11 cellular contexts compared by ENCODE assay signal in genomic region chr2:232260075-232260474, GRCh38.
DNase-seq lines count a peak whose midpoint lies in the region; ATAC-seq, FAIRE-seq and TF ChIP-seq lines count a peak whose summit lies in the region.
"Had no signal": no experiment of that assay in that cellular context is flagged by ENCODE, and none has a peak within 500 bp of the region (broad histone marks: within the 10 kb centered on the region; RNA-seq: fewer than 3 reads in every experiment).

No MANE protein-coding gene starts in this region.

- H3K4me2 ChIP-seq in HepG2 (ENCODE audit: low read depth, low read length): no peak overlapping the region

- H3K4me1 ChIP-seq in liver (ENCODE audit: control insufficient read depth in 4 of 4, insufficient read depth in 4 of 4, low read length in 3 of 4) (no peaks in the 10 kb centered on the region), HepG2 (ENCODE audit: insufficient read depth, low read length) (no peaks in the 10 kb centered on the region), adipocyte (ENCODE audit: control insufficient read depth, insufficient read depth, low read length) (peaks cover 15% of the 10 kb centered on the region)
- H3K4me1 ChIP-seq: BE2C, psoas muscle had no signal

- CTCF ChIA-PET in HepG2 (lab: Yijun Ruan, JAX; ENCODE audit: low intra/inter-chr PET ratio, low total read pairs): no interaction called here

- H4K20me1 ChIP-seq in HepG2 (ENCODE audit: insufficient read depth, low read length): no peaks in the 10 kb centered on the region

- H3K9ac ChIP-seq in liver (ENCODE audit: low read depth in 1 of 2, low read length in 2 of 2) (no peak overlapping the region), HepG2 (ENCODE audit: insufficient read depth, low read depth, low read length) (no peak overlapping the region), adipocyte (ENCODE audit: low read length) (no peak overlapping the region)

- TF ChIP-seq EP300 in HepG2 (IDR thresholded peaks at IDR 0.05; ENCODE audit: low read depth in 2 of 2, low read length in 2 of 2) (no peak), HepG2 (CRISPR knock-in tag; IDR thresholded peaks at IDR 0.05; ENCODE audit: borderline replicate concordance) (no peak)

- H3K4me3 ChIP-seq in liver (ENCODE audit: low read depth in 1 of 3, low read length in 3 of 3) (no peak overlapping the region), HepG2 (replicated peaks in 1 of 3; ENCODE audit: insufficient read depth in 1 of 3, low read depth in 2 of 3, low read length in 3 of 3) (no peak overlapping the region), adipocyte (ENCODE audit: low read length) (peak overlapping the region; percentile 48), lower leg skin (ENCODE audit: low read depth, poor library complexity, severe bottlenecking) (no peak overlapping the region)
- H3K4me3 ChIP-seq: psoas muscle had no signal

- H3K27ac ChIP-seq in liver (ENCODE audit: low read depth in 1 of 2, low read length in 2 of 2): no peak overlapping the region
- no peak overlapping the region for H3K27ac ChIP-seq in HepG2 (ENCODE audit: extremely low read length, insufficient read depth, low read length)
- H3K27ac ChIP-seq: psoas muscle had no signal

- ATAC-seq in HepG2 (no peak), left ventricle myocardium superior (peak; percentile 83)

- no peak for TF ChIP-seq CTCF in liver (IDR thresholded peaks at IDR 0.05; ENCODE audit: low read depth, low read length, missing input control)
- TF ChIP-seq CTCF in HepG2 (CRISPR knock-in tag; IDR thresholded peaks at IDR 0.05): no peak
- no peak for TF ChIP-seq CTCF in lower leg skin (IDR thresholded peaks at IDR 0.05)

- POLR2A ChIA-PET in HepG2 (lab: Yijun Ruan, JAX): no interaction called here

- TF ChIP-seq RAD21 in liver (IDR thresholded peaks at IDR 0.05) (no peak), HepG2 (CRISPR knock-in tag; IDR thresholded peaks at IDR 0.05) (no peak)

- H3K9me3 ChIP-seq in liver (ENCODE audit: control insufficient read depth in 4 of 4, low read length in 3 of 4) (no peaks in the 10 kb centered on the region), HepG2 (ENCODE audit: low read length) (no peaks in the 10 kb centered on the region), adipocyte (ENCODE audit: control insufficient read depth, low read length) (no peaks in the 10 kb centered on the region)
- H3K9me3 ChIP-seq: BE2C, psoas muscle had no signal

- in situ Hi-C loops in HepG2 (cut with HindIII; ENCODE audit: extremely low pct_ligation_motif_present, low pct_unique_long_range_greater_than_20kb): no loop called here

- BruUV-seq in HepG2 (replicated peaks; lab: Mats Ljungman, UMichigan): no TSS peak

- H3K27me3 ChIP-seq in liver (ENCODE audit: control insufficient read depth in 4 of 4, insufficient read depth in 4 of 4, low read length in 3 of 4) (no peaks in the 10 kb centered on the region), HepG2 (ENCODE audit: control insufficient read depth in 1 of 2, insufficient read depth in 2 of 2, low read length in 2 of 2) (no peaks in the 10 kb centered on the region), adipocyte (replicated peaks; ENCODE audit: control insufficient read depth, insufficient read depth, low read length) (peaks cover 27% of the 10 kb centered on the region)
- H3K27me3 ChIP-seq: BE2C had no signal

- FAIRE-seq in HepG2 (lab: Jason Lieb, UNC): no peak
- FAIRE-seq in urothelium cell line (lab: Jason Lieb, UNC): no peak

- TF ChIP-seq POLR2A in HepG2 (IDR thresholded peaks at IDR 0.05; ENCODE audit: insufficient read depth in 1 of 2, low read depth in 2 of 2, low read length in 2 of 2): no peak
- TF ChIP-seq POLR2A in lower leg skin (IDR thresholded peaks at IDR 0.05): no peak

- 78% methylated on average over 3 of the region's 3 CpGs for WGBS in liver
- whole genome bisulfite sequencing in HepG2 (ENCODE audit: low lambda C conversion rate): 92% methylated on average over 3 of the region's 3 CpGs
- WGBS in lower leg skin, 2 donors: 68 to 82% methylated on average over 3 of the region's 3 CpGs

- no peaks in the 10 kb centered on the region for H3K79me2 ChIP-seq in HepG2 (ENCODE audit: insufficient read depth, low read length)

- intact Hi-C loops in HepG2 (cut with micrococcal nuclease; ENCODE audit: unreplicated experiment): no loop called here
- intact Hi-C loops in left ventricle myocardium superior (cut with micrococcal nuclease): no loop called here
- intact Hi-C loops in lower leg skin (cut with DNase I; ENCODE audit: low total_unique reads): loop anchor here (10.0 kb wide), 1 partner anchor 55 kb away; no protein-coding TSS in a partner anchor

- H2AFZ ChIP-seq in HepG2 (ENCODE audit: low read length): no peak overlapping the region

- H3K36me3 ChIP-seq in liver (ENCODE audit: control insufficient read depth in 4 of 4, insufficient read depth in 3 of 4, low read depth in 1 of 4, low read length in 3 of 4) (peaks cover 0 to 24% (median 16%) of the 10 kb centered on the region in 4 donors), HepG2 (replicated peaks in 1 of 2; ENCODE audit: control insufficient read depth in 1 of 2, insufficient read depth in 2 of 2, low read length in 2 of 2) (peaks cover 10 to 55% of the 10 kb centered on the region in 2 experiments), adipocyte (ENCODE audit: control insufficient read depth, insufficient read depth, low read length, severe bottlenecking) (peaks cover 22% of the 10 kb centered on the region)

- DNase-seq in HepG2 (ENCODE audit: low spot score) (no peak), adipocyte (ENCODE audit: low read depth) (peak; percentile 89), left ventricle myocardium superior (no peak), urothelium cell line (ENCODE audit: low spot score) (peak; percentile 81), lower leg skin (ENCODE audit: low spot score in 2 of 2) (no peak), NCI-H524 treated with DMSO at 0.1 percent for 48 hours (lab: John Stamatoyannopoulos, UW) (no peak), GM19240 (ENCODE audit: insufficient read length, low spot score) (no peak)
- DNase-seq: activated B cell treated with CpG ODN at 0.5 μM for 24 hours, BE2C, psoas muscle had no signal

TF ChIP-seq in liver, 16 proteins besides CTCF, POLR2A, EP300 and RAD21:
- TF ChIP-seq, protein P1, sequence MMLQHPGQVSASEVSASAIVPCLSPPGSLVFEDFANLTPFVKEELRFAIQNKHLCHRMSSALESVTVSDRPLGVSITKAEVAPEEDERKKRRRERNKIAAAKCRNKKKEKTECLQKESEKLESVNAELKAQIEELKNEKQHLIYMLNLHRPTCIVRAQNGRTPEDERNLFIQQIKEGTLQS (IDR thresholded peaks at IDR 0.05): no peak
- peak; percentile 72 for TF ChIP-seq NR2F2 (IDR thresholded peaks at IDR 0.05)

TF ChIP-seq in HepG2, 621 proteins besides CTCF, POLR2A, EP300 and RAD21:
- TF ChIP-seq ZNF724P (CRISPR knock-in tag; IDR thresholded peaks at IDR 0.05; ENCODE audit: borderline replicate concordance) (no peak), SYNCRIP (IDR thresholded peaks at IDR 0.05; ENCODE audit: insufficient read depth, low read depth, low read length) (no peak), PTBP1 (IDR thresholded peaks at IDR 0.05; ENCODE audit: low read depth, low read length, poor library complexity, severe bottlenecking) (no peak), ZNF839 (CRISPR knock-in tag; IDR thresholded peaks at IDR 0.05; ENCODE audit: borderline replicate concordance) (no peak), ATF4 (CRISPR knock-in tag; IDR thresholded peaks at IDR 0.05) (no peak), GRHL1 (CRISPR knock-in tag; conservative IDR thresholded peaks at IDR 0.05) (no peak), ZNF766 (CRISPR knock-in tag; IDR thresholded peaks at IDR 0.05; ENCODE audit: borderline replicate concordance) (no peak), SETDB1 (CRISPR knock-in tag; IDR thresholded peaks at IDR 0.05; ENCODE audit: borderline replicate concordance) (no peak), HDAC1 (CRISPR knock-in tag; IDR thresholded peaks at IDR 0.05) (no peak), ZFP82 (CRISPR knock-in tag; IDR thresholded peaks at IDR 0.05; ENCODE audit: borderline replicate concordance) (no peak), ZFP62 (CRISPR knock-in tag; IDR thresholded peaks at IDR 0.05) (no peak), THAP11 (CRISPR knock-in tag; IDR thresholded peaks at IDR 0.05) (no peak), ATF5 (CRISPR knock-in tag; IDR thresholded peaks at IDR 0.05; ENCODE audit: low read depth) (no peak)

Comparison
In these comparisons a context has a peak if more than half of its experiments do, and no peak if none do; other contexts are left out.
1. DNase-seq: peak in adipocyte (single experiment) and urothelium cell line (single experiment); none in HepG2 (single experiment), left ventricle myocardium superior (single experiment), lower leg skin (0 of 2), NCI-H524 treated with DMSO at 0.1 percent for 48 hours (single experiment) and GM19240 (single experiment).